ENCODE assay signal across 9 cellular contexts in the genomic region with DNA sequence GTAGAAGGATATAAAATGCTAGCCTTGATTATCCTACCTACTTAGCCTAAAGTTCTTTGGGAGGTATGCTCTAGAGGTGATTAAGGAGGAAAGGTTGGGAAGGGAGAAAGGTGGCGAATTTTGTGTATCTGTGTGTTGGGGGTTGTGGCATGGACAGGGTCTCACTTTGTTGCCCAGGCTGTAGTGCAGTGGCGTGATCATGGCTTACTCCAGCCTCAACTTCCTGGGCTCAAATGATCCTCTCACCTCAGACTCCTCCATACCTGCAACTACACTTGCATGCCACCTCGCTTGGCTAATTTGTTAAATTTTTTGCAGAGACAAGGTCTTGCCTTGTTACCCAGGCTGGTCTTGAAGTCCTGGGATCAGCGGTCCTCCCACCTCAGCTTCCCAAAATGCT.
"Had no signal": no experiment of that assay in that cellular context is flagged by ENCODE, and none has a peak within 500 bp of the region (broad histone marks: within the 10 kb centered on the region; RNA-seq: fewer than 3 reads in every experiment).

No MANE protein-coding gene starts in this region.

- ATAC-seq: HepG2 had no signal

- H3K4me3 Mint-ChIP-seq: IgD-negative memory B cell had no signal

- FAIRE-seq: HepG2 had no signal

- H3K27ac Mint-ChIP-seq: IgD-negative memory B cell had no signal

- H3K4me2 ChIP-seq: KMS-11 had no signal

- DNase-seq: GM23248, H7, HCEC 1CT, Karpas-422, KBM-7 had no signal

- H3K9ac ChIP-seq: GM23248, KMS-11 had no signal

- H2AFZ ChIP-seq: GM23248 had no signal

- H3K27ac ChIP-seq: GM23248, HL-60, KMS-11 had no signal

- H3K4me1 Mint-ChIP-seq: IgD-negative memory B cell had no signal

- H3K4me3 ChIP-seq: GM23248 had no signal
